In genomic region chr2:241561811-241562210, GRCh38 we compare ENCODE assay signal across 9 cellular contexts. TPM values are rescaled to one million over a fixed set of nuclear protein-coding genes. Genes with fewer than 3 reads are reported as not detected.
DNase-seq lines count a peak whose midpoint lies in the region; ATAC-seq and TF ChIP-seq lines count a peak whose summit lies in the region.
"Had no signal": no experiment of that assay in that cellular context is flagged by ENCODE, and none has a peak within 500 bp of the region (broad histone marks: within the 10 kb centered on the region; RNA-seq: fewer than 3 reads in every experiment).

No MANE protein-coding gene starts in this region.

- no TSS peak for BruUV-seq in PC-3 (replicated peaks; lab: Mats Ljungman, UMichigan)

- H4K20me1 ChIP-seq in PC-3 (ENCODE audit: low read length), result no peaks in the 10 kb centered on the region

- H2AFZ ChIP-seq in PC-3 (ENCODE audit: low read length), result no peak overlapping the region

- TF ChIP-seq CTCF in PC-3 (conservative IDR thresholded peaks at IDR 0.05; ENCODE audit: low read depth, low read length) (no peak), right lobe of liver (IDR thresholded peaks at IDR 0.05) (no peak), upper lobe of left lung (IDR thresholded peaks at IDR 0.05) (no peak), GM20000 (IDR thresholded peaks at IDR 0.05; ENCODE audit: extremely low read depth, missing control alignments) (no peak)

- WGBS in right lobe of liver (ENCODE audit: insufficient coverage, low coverage, low lambda C conversion rate, missing lambda C conversion rate), result 10% methylated on average over 6 of the region's 18 CpGs
- 57% methylated on average over 18 of the region's 18 CpGs; no CpG with 5 or more reads in 1 of the 2 donors for WGBS in upper lobe of left lung, 2 donors

- POLR2A ChIA-PET in PC-3 (lab: Charles Lee; ENCODE audit: unreplicated experiment), result no interaction called here

- H3K9me3 ChIP-seq in PC-3 (ENCODE audit: low read length) (no peaks in the 10 kb centered on the region), right lobe of liver (no peaks in the 10 kb centered on the region), upper lobe of left lung (no peaks in the 10 kb centered on the region)

- no peak overlapping the region for H3K9ac ChIP-seq in PC-3 (ENCODE audit: low read length)

- ATAC-seq in PC-3, result peak; percentile 66
- peak; percentile 6 to 59 (median 42) for ATAC-seq in right lobe of liver
- ATAC-seq in upper lobe of left lung (ENCODE audit: low FRiP score in 2 of 2), result peak; percentile 46 to 78
- no peak for ATAC-seq in activated naive CD4-positive, alpha-beta T cell treated with anti-CD3 and anti-CD28 coated beads, Interleukin-2, amount 50 U/mL, for 72 hours

- peaks cover 12 to 13% of the 10 kb centered on the region in 2 donors for H3K36me3 Mint-ChIP-seq in activated naive CD4-positive, alpha-beta T cell treated with anti-CD3 and anti-CD28 coated beads, Interleukin-2, amount 50 U/mL, for 72 hours

- no peaks in the 10 kb centered on the region for H3K9me2 ChIP-seq in PC-3 (replicated peaks; ENCODE audit: low read length)

- CTCF ChIA-PET in PC-3 (lab: Charles Lee), result no interaction called here

- H3K4me1 ChIP-seq in PC-3 (ENCODE audit: insufficient read depth, low read length) (peaks cover 43% of the 10 kb centered on the region), right lobe of liver (peaks cover 0 to 21% (median 8%) of the 10 kb centered on the region in 4 donors), upper lobe of left lung (peaks cover 32 to 58% (median 32%) of the 10 kb centered on the region in 4 donors)

- TF ChIP-seq EP300 in upper lobe of left lung (IDR thresholded peaks at IDR 0.05), result no peak

- peak overlapping the region; percentile 39 for H3K27ac ChIP-seq in PC-3 (ENCODE audit: low read length)
- peak overlapping the region in 2 of 3 donors; percentile 24 to 31 for H3K27ac ChIP-seq in right lobe of liver
- peak overlapping the region in 2 of 4 donors; percentile 43 to 44 for H3K27ac ChIP-seq in upper lobe of left lung

- DNase-seq in PC-3 (peak; percentile 89), dedifferentiated amniotic fluid mesenchymal stem cell (ENCODE audit: extremely low spot score) (peak; percentile 61), right lobe of liver (peak; percentile 82 to 88 (median 85)), upper lobe of left lung (peak; percentile 63 to 91), GM20000 (ENCODE audit: low spot score) (no peak), NCI-H1694 treated with DMSO at 0.1 percent for 48 hours (lab: John Stamatoyannopoulos, UW) (no peak)
- DNase-seq in activated naive CD4-positive, alpha-beta T cell treated with anti-CD3 and anti-CD28 coated beads, Interleukin-2, amount 50 U/mL, for 72 hours (ENCODE audit: low spot score in 2 of 2), result no peak
- DNase-seq: activated CD4-positive, alpha-beta memory T cell treated with anti-CD3 and anti-CD28 coated beads for 36 hours; stimulated activated naive CD4-positive, alpha-beta T cell had no signal

- no peak overlapping the region for H3K27ac Mint-ChIP-seq in activated naive CD4-positive, alpha-beta T cell treated with anti-CD3 and anti-CD28 coated beads, Interleukin-2, amount 50 U/mL, for 72 hours
- H3K27ac Mint-ChIP-seq: activated CD4-positive, alpha-beta memory T cell treated with anti-CD3 and anti-CD28 coated beads for 36 hours had no signal

- H3K4me3 ChIP-seq in PC-3 (ENCODE audit: low read length) (peak overlapping the region; percentile 38), right lobe of liver (peak overlapping the region; percentile 14 to 89 (median 41)), upper lobe of left lung (no peak overlapping the region)

- H3K79me2 ChIP-seq in PC-3 (ENCODE audit: low read length), result peaks cover 42% of the 10 kb centered on the region

- H3K4me2 ChIP-seq in PC-3 (ENCODE audit: low read length), result peak overlapping the region; percentile 67

- intact Hi-C loops in PC-3 (cut with micrococcal nuclease), result no loop called here
- intact Hi-C loops in right lobe of liver (cut with DNase I), result no loop called here

- H3K9me3 Mint-ChIP-seq in activated naive CD4-positive, alpha-beta T cell treated with anti-CD3 and anti-CD28 coated beads, Interleukin-2, amount 50 U/mL, for 72 hours, result peaks cover 9 to 10% of the 10 kb centered on the region in 2 donors

- no peaks in the 10 kb centered on the region for H3K36me3 ChIP-seq in PC-3 (ENCODE audit: low read depth, low read length)
- peaks cover 0 to 18% (median 6%) of the 10 kb centered on the region in 4 donors for H3K36me3 ChIP-seq in right lobe of liver
- peaks cover 0 to 8% (median 5%) of the 10 kb centered on the region in 4 donors for H3K36me3 ChIP-seq in upper lobe of left lung

- TF ChIP-seq POLR2A in right lobe of liver (IDR thresholded peaks at IDR 0.05) (no peak), upper lobe of left lung (IDR thresholded peaks at IDR 0.05) (no peak)

- H3K27me3 ChIP-seq in PC-3 (ENCODE audit: low read length) (no peaks in the 10 kb centered on the region), right lobe of liver (no peaks in the 10 kb centered on the region), upper lobe of left lung (peaks cover 0 to 10% (median 0%) of the 10 kb centered on the region in 4 donors)

- H3F3A ChIP-seq in PC-3 (ENCODE audit: low read length, unreplicated experiment), result no peaks in the 10 kb centered on the region

RNA-seq across cellular contexts. Expression of gene BOK, which starts 3.3 kb away (rescaled TPM):
- 30.2 and 39.3 TPM in 2 replicates for total RNA-seq in PC-3 (2014; rRNA removed)
- total RNA-seq in right lobe of liver, result 100 to 1,000 TPM in 3 of 6 experiments, 10 to 100 TPM in 3; 50.1 to 119 (median 90.5) TPM
- 100 to 1,000 TPM in 1 of 6 donors, 10 to 100 TPM in 5; 42.9 to 143 (median 61.3) TPM for total RNA-seq in upper lobe of left lung
- total RNA-seq in activated naive CD4-positive, alpha-beta T cell treated with anti-CD3 and anti-CD28 coated beads, Interleukin-2, amount 50 U/mL, for 72 hours, result under 1 TPM in 1 of 2 donors, not detected in 1; 0.35 TPM

RNA-seq across cellular contexts. Expression of gene STK25, which starts 53.4 kb away (rescaled TPM):
- 198 and 245 TPM in 2 replicates for total RNA-seq in PC-3 (2014; rRNA removed)
- total RNA-seq in right lobe of liver, result 10 to 100 TPM; 51.0 to 99.1 (median 63.5) TPM
- total RNA-seq in upper lobe of left lung, result 100 to 1,000 TPM in 5 of 6 donors, 10 to 100 TPM in 1; 97.3 to 351 (median 134) TPM
- 10 to 100 TPM; 35.3 to 95.5 TPM for total RNA-seq in activated naive CD4-positive, alpha-beta T cell treated with anti-CD3 and anti-CD28 coated beads, Interleukin-2, amount 50 U/mL, for 72 hours

Comparison
In these comparisons a context has a peak if more than half of its experiments do, and no peak if none do; other contexts are left out.
1. ATAC-seq: peak in PC-3 (single experiment), right lobe of liver (4 of 4) and upper lobe of left lung (2 of 2); none in activated naive CD4-positive, alpha-beta T cell treated with anti-CD3 and anti-CD28 coated beads, Interleukin-2, amount 50 U/mL, for 72 hours (0 of 2).
2. DNase-seq: peak in PC-3 (single experiment), dedifferentiated amniotic fluid mesenchymal stem cell (single experiment), right lobe of liver (3 of 3) and upper lobe of left lung (2 of 2); none in GM20000 (single experiment), activated naive CD4-positive, alpha-beta T cell treated with anti-CD3 and anti-CD28 coated beads, Interleukin-2, amount 50 U/mL, for 72 hours (0 of 2) and NCI-H1694 treated with DMSO at 0.1 percent for 48 hours (single experiment).
3. H3K4me3 ChIP-seq: peak in PC-3 (single experiment) and right lobe of liver (3 of 3); none in upper lobe of left lung (0 of 4).
4. RNA of gene BOK, which starts 3.3 kb away (total RNA-seq): 50.1 to 119 TPM in right lobe of liver, 42.9 to 143 TPM in upper lobe of left lung and 30.2 to 39.3 TPM in PC-3; 0.35 TPM in activated naive CD4-positive, alpha-beta T cell treated with anti-CD3 and anti-CD28 coated beads, Interleukin-2, amount 50 U/mL, for 72 hours; every median in the first group is over 10 times any median in the second.